Comparison of ENCODE assay signal across 13 cellular contexts in the genomic region with DNA sequence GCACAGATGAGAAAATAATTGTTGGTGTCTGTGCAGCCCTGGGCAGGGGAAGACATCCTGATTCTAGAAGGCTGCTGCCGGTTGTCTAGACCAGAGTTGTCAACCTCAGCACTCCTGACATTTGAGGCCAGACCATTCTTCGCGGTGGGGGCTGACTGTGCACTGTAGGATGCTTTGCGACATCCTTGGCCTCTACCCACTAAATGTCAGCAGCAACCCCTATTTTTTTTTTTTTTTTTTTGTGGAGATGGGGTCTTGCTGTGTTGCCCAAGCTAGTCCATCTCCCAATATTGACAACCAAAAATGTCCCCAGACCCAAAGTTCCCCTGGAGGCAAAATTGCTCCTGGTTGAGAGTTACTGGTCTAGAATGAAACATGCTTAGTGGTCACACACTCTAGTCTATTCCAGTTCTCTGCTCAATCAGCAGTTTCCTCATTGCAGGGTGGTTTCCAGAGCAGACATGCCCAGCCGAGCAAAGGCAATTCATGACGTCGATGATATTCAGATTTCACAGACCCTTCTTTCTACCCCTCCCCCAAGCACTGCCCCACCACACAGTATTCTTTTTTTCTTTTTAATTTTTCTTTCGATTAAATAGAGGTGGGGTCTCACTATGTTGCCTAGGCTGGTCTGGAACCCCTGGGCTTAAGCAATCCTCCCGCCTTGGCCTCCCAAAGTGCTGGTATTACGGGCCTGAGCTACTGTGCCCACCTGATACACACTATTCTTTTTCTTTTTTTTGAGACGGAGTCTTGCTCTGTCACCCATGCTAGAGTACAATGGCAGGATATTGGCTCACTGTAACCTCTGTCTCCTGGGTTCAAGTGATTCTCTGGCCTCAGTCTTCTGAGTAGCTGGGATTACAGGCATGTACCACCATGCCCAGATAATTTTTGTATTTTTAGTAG. TPM values are rescaled to one million over a fixed set of nuclear protein-coding genes. Genes with fewer than 3 reads are reported as not detected.
DNase-seq lines count a peak whose midpoint lies in the region; ATAC-seq, FAIRE-seq and TF ChIP-seq lines count a peak whose summit lies in the region.
"Had no signal": no experiment of that assay in that cellular context is flagged by ENCODE, and none has a peak within 500 bp of the region (broad histone marks: within the 10 kb centered on the region; RNA-seq: fewer than 3 reads in every experiment).

No MANE protein-coding gene starts in this region.

- peak overlapping the region; percentile 69 for H3K4me2 ChIP-seq in GM12878 (ENCODE audit: control insufficient read depth, insufficient read depth)

- H3K4me1 ChIP-seq in GM12878 (ENCODE audit: control insufficient read depth, insufficient read depth, low read length) (peaks cover 64% of the 10 kb centered on the region), ascending aorta (no peaks in the 10 kb centered on the region)

- POLR2A ChIA-PET in GM12878 (lab: Charles Lee): interaction anchor here (0.6 to 2.6 kb wide), 12 partner anchors 9 to 658 kb away, joined by 3 to 14 read pairs (median 5); a partner anchor contains a TSS

- TF ChIP-seq CTCF in GM12878 (IDR thresholded peaks at IDR 0.05 in 2 of 3, conservative IDR thresholded peaks at IDR 0.05 in 1 of 3; ENCODE audit: control insufficient read depth in 2 of 3, extremely low read depth in 1 of 3, insufficient read depth in 1 of 3, low read depth in 3 of 3, low read length in 3 of 3) (no peak), ascending aorta (IDR thresholded peaks at IDR 0.05) (no peak), coronary artery (IDR thresholded peaks at IDR 0.05) (no peak)

- no peak overlapping the region for H3K4me3 ChIP-seq in GM12878
- H3K4me3 ChIP-seq in ascending aorta: no peak overlapping the region
- no peak overlapping the region for H3K4me3 ChIP-seq in coronary artery
- H3K4me3 ChIP-seq: thoracic aorta had no signal

- DNase-seq in AML-193 (lab: John Stamatoyannopoulos, UW) (peak; percentile 67 to 73), GM19239 (ENCODE audit: insufficient read length, low spot score) (no peak), GM12878 (ENCODE audit: low read depth, low spot score) (peak; percentile 97), NCI-H345 treated with DMSO at 0.1 percent for 48 hours (lab: John Stamatoyannopoulos, UW; ENCODE audit: unreplicated experiment) (no peak), RKO (ENCODE audit: low spot score) (no peak), ascending aorta (ENCODE audit: low spot score in 2 of 2) (no peak), coronary artery (ENCODE audit: low spot score) (no peak)
- DNase-seq: Karpas-422, posterior cingulate gyrus had no signal

- H3K27ac ChIP-seq in GM12878 (ENCODE audit: control insufficient read depth, insufficient read depth) (peak overlapping the region; percentile 93), ascending aorta (no peak overlapping the region), coronary artery (no peak overlapping the region)
- H3K27ac ChIP-seq: C4-2B, thoracic aorta had no signal

- no TSS peak for BruUV-seq in GM12878 (replicated peaks; lab: Mats Ljungman, UMichigan)

- RAD21 ChIA-PET in GM12878 (lab: Charles Lee; ENCODE audit: unreplicated experiment): interaction anchor here (0.6 to 3.8 kb wide), 6 partner anchors 10 to 27 kb away, joined by 3 to 29 read pairs (median 8); a partner anchor contains a TSS

- in situ Hi-C loops in GM12878 (cut with MboI): loop anchor here (10.0 to 25.0 kb wide), 2 partner anchors 700 to 1893 kb away; a partner anchor contains a TSS

- SMC1A ChIA-PET in GM12878 (lab: Charles Lee; ENCODE audit: uncharacterized antibody, unreplicated experiment): interaction anchor here (0.6 to 1.7 kb wide), 7 partner anchors 11 to 69 kb away, joined by 3 to 5 read pairs (median 3); a partner anchor contains a TSS

- peak overlapping the region; percentile 20 for H2AFZ ChIP-seq in GM12878 (ENCODE audit: control insufficient read depth, low read depth, low read length)

- CTCF ChIA-PET in GM12878 (lab: Yijun Ruan, JAX): interaction anchor here (1.0 to 1.4 kb wide), 3 partner anchors 14 to 21 kb away, joined by 3 to 4 read pairs (median 4); no protein-coding TSS in a partner anchor

- TF ChIP-seq RAD21 in GM12878 (IDR thresholded peaks at IDR 0.05; ENCODE audit: insufficient read depth, low read depth, low read length): no peak

- FAIRE-seq in GM19239 (lab: Jason Lieb, UNC) (peak; percentile 95), GM12878 (lab: Jason Lieb, UNC) (peak; percentile 98)
- FAIRE-seq: endothelial cell of umbilical vein had no signal

- WGBS in GM12878 (ENCODE audit: insufficient coverage, insufficient replicate concordance, low lambda C conversion rate, missing lambda C conversion rate): 15% methylated on average over 11 of the region's 11 CpGs

- H3K9me3 ChIP-seq in GM12878 (replicated peaks; ENCODE audit: control insufficient read depth, insufficient read depth, low read length) (no peaks in the 10 kb centered on the region), ascending aorta (no peaks in the 10 kb centered on the region)
- H3K9me3 ChIP-seq: thoracic aorta had no signal

- peak; percentile 76 for TF ChIP-seq POLR2A in GM12878 (IDR thresholded peaks at IDR 0.05; ENCODE audit: low read depth, low read length)

- ATAC-seq in HG03135 (IDR thresholded peaks at IDR 0.05; ENCODE audit: unreplicated experiment): peak; percentile 54
- peak; percentile 80 for ATAC-seq in GM12878

- no peaks in the 10 kb centered on the region for H4K20me1 ChIP-seq in GM12878 (ENCODE audit: control insufficient read depth, insufficient read depth)

- peak overlapping the region; percentile 69 for H3K9ac ChIP-seq in GM12878 (ENCODE audit: control insufficient read depth, insufficient read depth, low read length)

- intact Hi-C loops in GM12878 (cut with micrococcal nuclease; ENCODE audit: unreplicated experiment): loop anchor here (2.0 to 10.0 kb wide), 2 partner anchors 14 to 710 kb away; a partner anchor contains a TSS
- intact Hi-C loops in ascending aorta (cut with DNase I): no loop called here

- peak; percentile 61 to 88; a peak in 3 of 4 replicates for TF ChIP-seq EP300 in GM12878 (IDR thresholded peaks at IDR 0.05; ENCODE audit: borderline replicate concordance in 1 of 2, control insufficient read depth in 1 of 2, low read depth in 2 of 2, low read length in 2 of 2)

- H3K27me3 ChIP-seq in GM12878 (replicated peaks in 1 of 2; ENCODE audit: control insufficient read depth in 2 of 2, insufficient read depth in 2 of 2, low read length in 1 of 2) (no peaks in the 10 kb centered on the region), ascending aorta (no peaks in the 10 kb centered on the region)

- no peaks in the 10 kb centered on the region; the same call in 1 of the 2 replicates for H3K79me2 ChIP-seq in GM12878 (ENCODE audit: control insufficient read depth, insufficient read depth, low read length)

- H3K36me3 ChIP-seq in GM12878 (ENCODE audit: control insufficient read depth in 2 of 2, insufficient read depth in 2 of 2, low read length in 1 of 2): no peaks in the 10 kb centered on the region
- H3K36me3 ChIP-seq in ascending aorta: no peaks in the 10 kb centered on the region
- H3K36me3 ChIP-seq: thoracic aorta had no signal

RNA-seq across cellular contexts. Expression of a gene that starts 9.0 kb away (rescaled TPM):
- 3.6 and 5.5 TPM in 2 replicates for total RNA-seq in GM12878 (2013; cell fraction: nucleolus; rRNA removed)
- total RNA-seq in GM12878 (2014; rRNA removed) (2.1 and 5.9 TPM in 2 replicates), GM12878 (2014; rRNA removed; fragmentation: Illumina TruSeq; extraction: Trizol) (1.6 and 1.9 TPM in 2 replicates), GM12878 (2021) (3.1 and 4.4 TPM in 2 replicates), ascending aorta (not detected)
- polyA plus RNA-seq in GM12878 (2011; ENCODE audit: low read depth): 1.5 TPM
- polyA plus RNA-seq in GM12878 (2011; rRNA removed) (2.2 and 3.5 TPM in 2 replicates), GM12878 (2014; fragmentation: Illumina TruSeq; extraction: Trizol) (0.22 and 1.4 TPM in 2 replicates), GM12878 (2014; fragmentation: Nextera tagmentation; extraction: Ambion mirVana) (under 1 TPM; 0.20 to 0.48 TPM), GM12878 (2014; rRNA removed) (4.8 and 5.6 TPM in 2 replicates), GM12878 (2016; fragmentation: Nextera tagmentation; extraction: Ambion mirVana) (1 to 10 TPM; 3.0 to 4.5 TPM)
- 4.1 and 4.5 TPM in 2 replicates for polyA plus RNA-seq in GM12878 (2011; cell fraction: cytosol; rRNA removed)
- 5.0 and 11.8 TPM in 2 replicates for polyA plus RNA-seq in GM12878 (2011; cell fraction: nucleus; rRNA removed)
- polyA plus RNA-seq in GM12878 (2012): 3.6 and 6.7 TPM in 2 replicates
- polyA minus RNA-seq in GM12878 (2011; rRNA and poly(A)+ RNA removed): 2.9 and 5.1 TPM in 2 replicates
- 2.7 TPM in 1 of 2 replicates, not detected in the other for polyA minus RNA-seq in GM12878 (2011; cell fraction: cytosol; rRNA and poly(A)+ RNA removed)
- 0.36 and 4.7 TPM in 2 replicates for polyA minus RNA-seq in GM12878 (2011; cell fraction: nucleus; rRNA and poly(A)+ RNA removed)
- total RNA-seq: endothelial cell of umbilical vein, thoracic aorta had no signal
- polyA plus RNA-seq: endothelial cell of umbilical vein had no signal

RNA-seq across cellular contexts. Expression of a gene that starts 13.2 kb away (rescaled TPM):
- total RNA-seq in GM12878 (2013; cell fraction: nucleolus; rRNA removed): 161 and 167 TPM in 2 replicates
- total RNA-seq in GM12878 (2014; rRNA removed): 189 and 212 TPM in 2 replicates
- 112 and 126 TPM in 2 replicates for total RNA-seq in GM12878 (2014; rRNA removed; fragmentation: Illumina TruSeq; extraction: Trizol)
- total RNA-seq in GM12878 (2021): 291 and 310 TPM in 2 replicates
- 105 TPM for polyA plus RNA-seq in GM12878 (2011; ENCODE audit: low read depth)
- 134 and 329 TPM in 2 replicates for polyA plus RNA-seq in GM12878 (2011; rRNA removed)
- 630 and 860 TPM in 2 replicates for polyA plus RNA-seq in GM12878 (2011; cell fraction: cytosol; rRNA removed)
- polyA plus RNA-seq in GM12878 (2011; cell fraction: nucleus; rRNA removed): 304 and 332 TPM in 2 replicates
- 386 and 393 TPM in 2 replicates for polyA plus RNA-seq in GM12878 (2012)
- polyA plus RNA-seq in GM12878 (2014; fragmentation: Illumina TruSeq; extraction: Trizol): 69.3 and 212 TPM in 2 replicates
- polyA plus RNA-seq in GM12878 (2014; fragmentation: Nextera tagmentation; extraction: Ambion mirVana): 10 to 100 TPM in 1 of 2 experiments, 1 to 10 TPM in 1; 4.4 to 28.8 TPM
- polyA plus RNA-seq in GM12878 (2014; rRNA removed): 310 and 312 TPM in 2 replicates
- 100 to 1,000 TPM; 491 to 529 TPM for polyA plus RNA-seq in GM12878 (2016; fragmentation: Nextera tagmentation; extraction: Ambion mirVana)
- 329 and 477 TPM in 2 replicates for polyA minus RNA-seq in GM12878 (2011; rRNA and poly(A)+ RNA removed)
- 131 and 150 TPM in 2 replicates for polyA minus RNA-seq in GM12878 (2011; cell fraction: cytosol; rRNA and poly(A)+ RNA removed)
- polyA minus RNA-seq in GM12878 (2011; cell fraction: nucleus; rRNA and poly(A)+ RNA removed): 60.8 and 82.3 TPM in 2 replicates
- total RNA-seq in ascending aorta: 115 TPM

RNA-seq across cellular contexts. Expression of a gene that starts 24.6 kb away (rescaled TPM):
- total RNA-seq in GM12878 (2013; cell fraction: nucleolus; rRNA removed): 310 and 316 TPM in 2 replicates
- total RNA-seq in GM12878 (2014; rRNA removed) (40.9 and 41.9 TPM in 2 replicates), GM12878 (2014; rRNA removed; fragmentation: Illumina TruSeq; extraction: Trizol) (22.2 and 25.4 TPM in 2 replicates), GM12878 (2021) (120 and 128 TPM in 2 replicates), ascending aorta (9.6 TPM)
- polyA plus RNA-seq in GM12878 (2011; ENCODE audit: low read depth): 110 TPM
- polyA plus RNA-seq in GM12878 (2011; rRNA removed) (19.5 and 36.5 TPM in 2 replicates), GM12878 (2014; fragmentation: Illumina TruSeq; extraction: Trizol) (16.7 and 45.9 TPM in 2 replicates), GM12878 (2014; fragmentation: Nextera tagmentation; extraction: Ambion mirVana) (1 to 10 TPM; 2.7 to 8.4 TPM), GM12878 (2014; rRNA removed) (118 and 129 TPM in 2 replicates), GM12878 (2016; fragmentation: Nextera tagmentation; extraction: Ambion mirVana) (10 to 100 TPM; 38.2 to 48.1 TPM)
- polyA plus RNA-seq in GM12878 (2011; cell fraction: cytosol; rRNA removed): 62.8 and 67.7 TPM in 2 replicates
- polyA plus RNA-seq in GM12878 (2011; cell fraction: nucleus; rRNA removed): 353 and 365 TPM in 2 replicates
- 116 and 163 TPM in 2 replicates for polyA plus RNA-seq in GM12878 (2012)
- 87.9 and 94.3 TPM in 2 replicates for polyA minus RNA-seq in GM12878 (2011; rRNA and poly(A)+ RNA removed)
- 17.8 and 22.5 TPM in 2 replicates for polyA minus RNA-seq in GM12878 (2011; cell fraction: cytosol; rRNA and poly(A)+ RNA removed)
- polyA minus RNA-seq in GM12878 (2011; cell fraction: nucleus; rRNA and poly(A)+ RNA removed): 96.8 and 128 TPM in 2 replicates

RNA-seq across cellular contexts. Expression of a gene that starts 26.6 kb away (rescaled TPM):
- 479 and 553 TPM in 2 replicates for total RNA-seq in GM12878 (2013; cell fraction: nucleolus; rRNA removed)
- total RNA-seq in GM12878 (2014; rRNA removed): 104 and 117 TPM in 2 replicates
- total RNA-seq in GM12878 (2014; rRNA removed; fragmentation: Illumina TruSeq; extraction: Trizol): 34.2 and 39.1 TPM in 2 replicates
- total RNA-seq in GM12878 (2021): 206 and 232 TPM in 2 replicates
- polyA plus RNA-seq in GM12878 (2011; ENCODE audit: low read depth): 47.5 TPM
- polyA plus RNA-seq in GM12878 (2011; rRNA removed): 25.6 and 38.0 TPM in 2 replicates
- 39.0 and 65.3 TPM in 2 replicates for polyA plus RNA-seq in GM12878 (2011; cell fraction: cytosol; rRNA removed)
- polyA plus RNA-seq in GM12878 (2011; cell fraction: nucleus; rRNA removed): 658 and 780 TPM in 2 replicates
- 192 and 207 TPM in 2 replicates for polyA plus RNA-seq in GM12878 (2012)
- 2.0 and 20.0 TPM in 2 replicates for polyA plus RNA-seq in GM12878 (2014; fragmentation: Illumina TruSeq; extraction: Trizol)
- 10 to 100 TPM in 1 of 2 experiments, 1 to 10 TPM in 1; 1.9 to 11.5 TPM for polyA plus RNA-seq in GM12878 (2014; fragmentation: Nextera tagmentation; extraction: Ambion mirVana)
- polyA plus RNA-seq in GM12878 (2014; rRNA removed): 136 and 153 TPM in 2 replicates
- 10 to 100 TPM; 82.0 to 94.4 TPM for polyA plus RNA-seq in GM12878 (2016; fragmentation: Nextera tagmentation; extraction: Ambion mirVana)
- polyA minus RNA-seq in GM12878 (2011; rRNA and poly(A)+ RNA removed): 24.9 and 76.7 TPM in 2 replicates
- 38.3 and 48.8 TPM in 2 replicates for polyA minus RNA-seq in GM12878 (2011; cell fraction: cytosol; rRNA and poly(A)+ RNA removed)
- 152 and 216 TPM in 2 replicates for polyA minus RNA-seq in GM12878 (2011; cell fraction: nucleus; rRNA and poly(A)+ RNA removed)
- total RNA-seq in ascending aorta: 173 TPM

RNA-seq across cellular contexts. Expression of a gene that starts 31.7 kb away (rescaled TPM):
- total RNA-seq in GM12878 (2013; cell fraction: nucleolus; rRNA removed): 11.3 and 13.8 TPM in 2 replicates
- total RNA-seq in GM12878 (2014; rRNA removed): 93.2 and 102 TPM in 2 replicates
- 49.9 and 53.4 TPM in 2 replicates for total RNA-seq in GM12878 (2014; rRNA removed; fragmentation: Illumina TruSeq; extraction: Trizol)
- 89.7 and 96.3 TPM in 2 replicates for total RNA-seq in GM12878 (2021)
- polyA plus RNA-seq in GM12878 (2011; ENCODE audit: low read depth): 34.9 TPM
- polyA plus RNA-seq in GM12878 (2011; rRNA removed): 32.6 and 62.7 TPM in 2 replicates
- 161 and 278 TPM in 2 replicates for polyA plus RNA-seq in GM12878 (2011; cell fraction: cytosol; rRNA removed)
- polyA plus RNA-seq in GM12878 (2011; cell fraction: nucleus; rRNA removed): 136 and 156 TPM in 2 replicates
- 62.9 and 70.7 TPM in 2 replicates for polyA plus RNA-seq in GM12878 (2012)
- 27.4 and 55.2 TPM in 2 replicates for polyA plus RNA-seq in GM12878 (2014; fragmentation: Illumina TruSeq; extraction: Trizol)
- polyA plus RNA-seq in GM12878 (2014; fragmentation: Nextera tagmentation; extraction: Ambion mirVana): 10 to 100 TPM in 1 of 2 experiments, 1 to 10 TPM in 1; 4.6 to 13.0 TPM
- polyA plus RNA-seq in GM12878 (2014; rRNA removed): 127 and 128 TPM in 2 replicates
- 100 to 1,000 TPM; 168 to 175 TPM for polyA plus RNA-seq in GM12878 (2016; fragmentation: Nextera tagmentation; extraction: Ambion mirVana)
- polyA minus RNA-seq in GM12878 (2011; rRNA and poly(A)+ RNA removed): 92.8 and 202 TPM in 2 replicates
- polyA minus RNA-seq in GM12878 (2011; cell fraction: cytosol; rRNA and poly(A)+ RNA removed): 47.4 and 52.8 TPM in 2 replicates
- polyA minus RNA-seq in GM12878 (2011; cell fraction: nucleus; rRNA and poly(A)+ RNA removed): 23.5 and 34.4 TPM in 2 replicates
- not detected for total RNA-seq in ascending aorta

Comparison
In these comparisons a context has a peak if more than half of its experiments do, and no peak if none do; other contexts are left out.
1. DNase-seq: peak in AML-193 (2 of 2) and GM12878 (single experiment); none in GM19239 (single experiment), NCI-H345 treated with DMSO at 0.1 percent for 48 hours (single experiment), RKO (single experiment), ascending aorta (0 of 2) and coronary artery (single experiment).